Comparison of ENCODE assay signal across 8 cellular contexts in genomic region chr6:84774174-84775158, GRCh38. TPM values are rescaled to one million over a fixed set of nuclear protein-coding genes. Genes with fewer than 3 reads are reported as not detected.
DNase-seq lines count a peak whose midpoint lies in the region; ATAC-seq and TF ChIP-seq lines count a peak whose summit lies in the region.

No MANE protein-coding gene starts in this region.

- peak; percentile 89 for ATAC-seq in GM18505 (IDR thresholded peaks at IDR 0.05; ENCODE audit: unreplicated experiment)
- peak; percentile 47 for ATAC-seq in HG02798 (IDR thresholded peaks at IDR 0.05; ENCODE audit: poor library complexity, unreplicated experiment)
- ATAC-seq in heart right ventricle = peak; percentile 70 to 91 (median 76)
- no peak for ATAC-seq in HG03469 (IDR thresholded peaks at IDR 0.05; ENCODE audit: unreplicated experiment)

- TF ChIP-seq CTCF in WI38 (IDR thresholded peaks at IDR 0.05; ENCODE audit: low read depth, low read length) = peak; percentile 35; the same call in 1 of the 2 replicates
- peak; percentile 11 to 62 (median 52) for TF ChIP-seq CTCF in heart right ventricle (IDR thresholded peaks at IDR 0.05)
- peak in 1 of 4 experiments; percentile 43 for TF ChIP-seq CTCF in sigmoid colon (IDR thresholded peaks at IDR 0.05)

- H3K4me1 ChIP-seq in heart right ventricle = peaks cover 0 to 19% (median 15%) of the 10 kb centered on the region in 9 donors
- H3K4me1 ChIP-seq in sigmoid colon = peaks cover 0 to 19% (median 19%) of the 10 kb centered on the region in 4 donors

- peak overlapping the region; percentile 34 for H3K4me3 ChIP-seq in WI38 (ENCODE audit: low read depth, low read length)
- peak overlapping the region; percentile 7 to 61 (median 52) for H3K4me3 ChIP-seq in heart right ventricle
- H3K4me3 ChIP-seq in sigmoid colon = peak overlapping the region in 3 of 4 donors; percentile 9 to 40 (median 36)

- intact Hi-C loops in heart right ventricle (cut with DNase I) (loop anchor here in 2 of 10 donors (10.0 kb wide), 2 partner anchors 230 to 350 kb away; no protein-coding TSS in a partner anchor), sigmoid colon (cut with DNase I) (no loop called here)

- H3K9me3 ChIP-seq in heart right ventricle (no peaks in the 10 kb centered on the region), sigmoid colon (no peaks in the 10 kb centered on the region)

- no peaks in the 10 kb centered on the region for H3K36me3 ChIP-seq in heart right ventricle
- H3K36me3 ChIP-seq in sigmoid colon = no peaks in the 10 kb centered on the region

- H3K27ac ChIP-seq in heart right ventricle (peak overlapping the region in 9 of 10 donors; percentile 38 to 86 (median 73)), sigmoid colon (no peak overlapping the region)

- WGBS in heart right ventricle, 2 donors = 1 to 2% methylated on average over 84 to 87 of the region's 87 CpGs
- 2 to 11% methylated on average over 87 of the region's 87 CpGs for WGBS in sigmoid colon, 2 donors

- no peak for TF ChIP-seq EP300 in sigmoid colon (IDR thresholded peaks at IDR 0.05)

- DNase-seq in heart right ventricle = peak; percentile 15 to 58
- DNase-seq in sigmoid colon = no peak
- DNase-seq in NCI-H2029 treated with DMSO at 0.1 percent for 48 hours (lab: John Stamatoyannopoulos, UW) = no peak
- DNase-seq in NOMO-1 treated with DMSO at 0.1 percent for 48 hours (lab: John Stamatoyannopoulos, UW; ENCODE audit: unreplicated experiment) = no peak

- H3K27me3 ChIP-seq in heart right ventricle = peaks cover 0 to 95% (median 81%) of the 10 kb centered on the region in 7 donors
- peaks cover 43 to 98% (median 73%) of the 10 kb centered on the region in 3 donors for H3K27me3 ChIP-seq in sigmoid colon

- TF ChIP-seq POLR2A in GM18505 (IDR thresholded peaks at IDR 0.05; ENCODE audit: borderline replicate concordance, extremely low read depth, insufficient read depth, insufficient read length) (no peak), sigmoid colon (IDR thresholded peaks at IDR 0.05) (no peak)

RNA-seq across cellular contexts. Expression of gene TBX18, which starts 10.1 kb away (rescaled TPM):
- total RNA-seq in heart right ventricle (1 to 10 TPM; 1.7 to 9.1 (median 2.8) TPM), sigmoid colon (1 to 10 TPM in 2 of 4 donors, under 1 TPM in 2; 0.27 to 4.6 (median 1.5) TPM)
- polyA plus RNA-seq in heart right ventricle (1 to 10 TPM; 2.3 to 5.0 TPM), sigmoid colon (1 to 10 TPM in 1 of 3 donors, under 1 TPM in 2; under 0.01 to 1.2 (median 0.32) TPM)

Comparison
In these comparisons a context has a peak if more than half of its experiments do, and no peak if none do; other contexts are left out.
1. DNase-seq: peak in heart right ventricle (2 of 2); none in sigmoid colon (single experiment), NCI-H2029 treated with DMSO at 0.1 percent for 48 hours (single experiment) and NOMO-1 treated with DMSO at 0.1 percent for 48 hours (single experiment).
2. H3K27ac ChIP-seq: peak in heart right ventricle (9 of 10); none in sigmoid colon (0 of 4).
3. Peak in every context shown above with its lines, with median percentiles within 50 percentile points of each other: H3K4me3 ChIP-seq.